In the genomic region with DNA sequence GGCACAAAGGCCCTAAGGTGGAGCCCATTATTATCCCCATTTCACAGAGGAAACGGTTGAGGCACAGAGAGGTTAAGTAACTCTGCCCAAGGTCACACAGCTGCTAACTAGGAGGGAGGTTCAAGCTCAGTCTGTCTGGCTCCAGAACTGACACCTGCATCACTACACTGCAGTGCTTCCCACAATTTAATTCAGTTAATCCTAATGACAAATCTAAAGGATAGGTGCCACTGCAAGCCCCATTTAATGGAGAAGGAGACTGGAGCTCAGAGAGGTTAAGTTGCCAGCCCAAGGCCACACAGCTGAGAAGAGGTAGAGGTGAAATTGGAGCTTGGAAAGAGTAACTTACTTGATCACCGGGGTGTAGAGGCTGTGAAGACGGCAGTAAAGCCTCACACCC, we compare ENCODE assay signal across 1 cellular context.
TF ChIP-seq lines count a peak whose summit lies in the region.

No MANE protein-coding gene starts in this region.

TF ChIP-seq in H1, 55 proteins besides CTCF, POLR2A, EP300 and RAD21:
- TF ChIP-seq HDAC6 (IDR thresholded peaks at IDR 0.05; ENCODE audit: low read depth, low read length) (no peak), BRCA1 (IDR thresholded peaks at IDR 0.05; ENCODE audit: low read depth, low read length) (no peak), TAF1 (IDR thresholded peaks at IDR 0.05; ENCODE audit: low read depth, low read length) (no peak), EZH2 (IDR thresholded peaks at IDR 0.05; ENCODE audit: low read depth, low read length, severe bottlenecking) (no peak), HDAC2 (IDR thresholded peaks at IDR 0.05; ENCODE audit: borderline replicate concordance in 1 of 2, low read depth in 2 of 2, low read length in 2 of 2) (no peak), TEAD4 (IDR thresholded peaks at IDR 0.05; ENCODE audit: low read depth, low read length) (no peak), ZNF274 (IDR thresholded peaks at IDR 0.05; ENCODE audit: borderline replicate concordance, extremely low read depth, low read length) (no peak), CEBPB (IDR thresholded peaks at IDR 0.05; ENCODE audit: low read depth, low read length) (no peak), SP2 (IDR thresholded peaks at IDR 0.05; ENCODE audit: low read length) (no peak), EGR1 (IDR thresholded peaks at IDR 0.05; ENCODE audit: borderline replicate concordance, low read depth, low read length) (no peak), SUZ12 (IDR thresholded peaks at IDR 0.05; ENCODE audit: low read length) (no peak), NANOG (IDR thresholded peaks at IDR 0.05; ENCODE audit: insufficient read depth, low read depth, low read length, poor library complexity, severe bottlenecking) (no peak), YY1 (IDR thresholded peaks at IDR 0.05; ENCODE audit: low read depth, low read length) (no peak), TCF12 (IDR thresholded peaks at IDR 0.05; ENCODE audit: low read depth, low read length) (no peak), NRF1 (IDR thresholded peaks at IDR 0.05; ENCODE audit: low read depth, low read length) (no peak)
- TF ChIP-seq, protein P1, sequence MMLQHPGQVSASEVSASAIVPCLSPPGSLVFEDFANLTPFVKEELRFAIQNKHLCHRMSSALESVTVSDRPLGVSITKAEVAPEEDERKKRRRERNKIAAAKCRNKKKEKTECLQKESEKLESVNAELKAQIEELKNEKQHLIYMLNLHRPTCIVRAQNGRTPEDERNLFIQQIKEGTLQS (IDR thresholded peaks at IDR 0.05; ENCODE audit: insufficient read depth, low read depth, low read length): no peak
